In genomic region chr10:102604379-102604960, GRCh38 we compare ENCODE assay signal across 10 cellular contexts. TPM values are rescaled to one million over a fixed set of nuclear protein-coding genes. Genes with fewer than 3 reads are reported as not detected.
DNase-seq lines count a peak whose midpoint lies in the region; ATAC-seq and TF ChIP-seq lines count a peak whose summit lies in the region.
"Had no signal": no experiment of that assay in that cellular context is flagged by ENCODE, and none has a peak within 500 bp of the region (broad histone marks: within the 10 kb centered on the region; RNA-seq: fewer than 3 reads in every experiment).

No MANE protein-coding gene starts in this region.

- no peaks in the 10 kb centered on the region for H3K9me3 ChIP-seq in esophagus squamous epithelium

- POLR2A ChIA-PET in RWPE1 (lab: Yijun Ruan, JAX; ENCODE audit: low non-redundant PET) = interaction anchor here (0.7 kb wide), 1 partner anchor 60 kb away, joined by 9 read pairs; no protein-coding TSS in a partner anchor

- peaks cover 0 to 76% (median 5%) of the 10 kb centered on the region in 3 donors for H3K36me3 ChIP-seq in esophagus squamous epithelium

- TF ChIP-seq POLR2A in esophagus squamous epithelium (IDR thresholded peaks at IDR 0.05) = no peak

- DNase-seq in GM03348 (ENCODE audit: low spot score) = peak; percentile 67
- peak; percentile 97 for DNase-seq in RWPE1 (ENCODE audit: low spot score)
- no peak for DNase-seq in esophagus squamous epithelium (lab: John Stamatoyannopoulos, UW)
- DNase-seq in renal cortical epithelial cell (ENCODE audit: low read depth) = peak; percentile 96
- no peak for DNase-seq in NCI-H1105 treated with DMSO at 0.1 percent for 48 hours (lab: John Stamatoyannopoulos, UW)
- no peak for DNase-seq in activated T-cell treated with anti-CD3 and anti-CD28 coated beads for 4 hours
- DNase-seq in HuH-7 (ENCODE audit: low spot score) = no peak
- DNase-seq: activated gamma-delta T cell treated with Interleukin-2 at 50 U/mL for 16 hours; stimulated activated CD4-positive, alpha-beta T cell treated with anti-CD3 and anti-CD28 coated beads, Interleukin-12 subunit alpha, Interleukin-12 subunit beta, amount 100 ng/mL, for 4 hours had no signal

- H3K4me3 ChIP-seq in esophagus squamous epithelium = no peak overlapping the region

- no peaks in the 10 kb centered on the region for H3K27me3 ChIP-seq in esophagus squamous epithelium

- WGBS in esophagus squamous epithelium, 2 donors = 51 to 53% methylated on average over 8 to 10 of the region's 10 CpGs

- TF ChIP-seq CTCF in RWPE1 (conservative IDR thresholded peaks at IDR 0.05; ENCODE audit: low read depth) = no peak
- TF ChIP-seq CTCF in esophagus squamous epithelium (IDR thresholded peaks at IDR 0.05) = no peak

- peaks cover 0 to 61% (median 39%) of the 10 kb centered on the region in 3 donors for H3K4me1 ChIP-seq in esophagus squamous epithelium

- H3K27ac ChIP-seq in RWPE1 (peak overlapping the region; percentile 88), esophagus squamous epithelium (peak overlapping the region in 3 of 4 donors; percentile 55 to 92 (median 76))

- no peak for ATAC-seq in HG03175 (IDR thresholded peaks at IDR 0.05; ENCODE audit: unreplicated experiment)

- intact Hi-C loops in esophagus squamous epithelium (cut with DNase I) = no loop called here

- CTCF ChIA-PET in RWPE1 (lab: Yijun Ruan, JAX) = interaction anchor here (0.6 to 1.7 kb wide), 3 partner anchors 11 to 106 kb away, joined by 3 to 5 read pairs (median 4); partner anchors contain the start of gene TRIM8

RNA-seq across cellular contexts. Expression of gene TRIM8, which starts 39.8 kb away (rescaled TPM):
- total RNA-seq in esophagus squamous epithelium = 10 to 100 TPM; 27.6 to 75.9 (median 48.8) TPM
- total RNA-seq in renal cortical epithelial cell = 47.2 and 146 TPM in 2 replicates

Comparison
In these comparisons a context has a peak if more than half of its experiments do, and no peak if none do; other contexts are left out.
1. DNase-seq: peak in GM03348 (single experiment), RWPE1 (single experiment) and renal cortical epithelial cell (single experiment); none in esophagus squamous epithelium (single experiment), NCI-H1105 treated with DMSO at 0.1 percent for 48 hours (single experiment), activated T-cell treated with anti-CD3 and anti-CD28 coated beads for 4 hours (single experiment) and HuH-7 (single experiment).